1 cellular context compared by ENCODE assay signal in the genomic region with DNA sequence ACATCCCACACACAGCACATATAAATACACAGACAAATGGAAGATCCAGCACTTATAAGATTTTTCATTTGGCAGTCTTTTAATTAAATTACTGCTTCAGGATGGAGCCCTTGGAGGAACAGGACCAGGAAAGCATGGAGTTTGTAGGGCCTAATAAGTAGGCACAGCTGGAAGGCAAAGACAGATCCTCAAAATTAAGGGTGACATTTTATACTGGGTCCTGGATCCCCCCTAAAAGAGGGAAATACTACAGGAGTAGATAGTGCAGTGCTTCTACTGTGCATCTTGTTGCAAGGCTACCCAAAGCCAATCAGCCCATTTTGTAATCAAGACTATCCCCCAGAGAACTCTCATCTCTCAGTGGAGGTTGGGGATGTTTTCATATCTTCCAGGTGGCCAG.
TF ChIP-seq lines count a peak whose summit lies in the region.

No MANE protein-coding gene starts in this region.

TF ChIP-seq in HCT116, 20 proteins besides CTCF, POLR2A, EP300 and RAD21 (continued from another document):
- TF ChIP-seq REST (IDR thresholded peaks at IDR 0.05; ENCODE audit: low read depth), result no peak
TF ChIP-seq in HCT116: peak in this region for 1.
